ENCODE assay signal across 8 cellular contexts in genomic region chr12:66688836-66689439, GRCh38. TPM values are rescaled to one million over a fixed set of nuclear protein-coding genes. Genes with fewer than 3 reads are reported as not detected.
DNase-seq lines count a peak whose midpoint lies in the region; ATAC-seq and TF ChIP-seq lines count a peak whose summit lies in the region.

No MANE protein-coding gene starts in this region.

- H3F3A ChIP-seq in neural progenitor cell (ENCODE audit: low read depth), result no peaks in the 10 kb centered on the region

- H3K9me3 ChIP-seq in neural progenitor cell (ENCODE audit: low read depth), result no peaks in the 10 kb centered on the region

- ATAC-seq in HG02798 (IDR thresholded peaks at IDR 0.05; ENCODE audit: poor library complexity, unreplicated experiment), result peak; percentile 81

- no peaks in the 10 kb centered on the region for H3K9me3 Mint-ChIP-seq in neural progenitor cell

- no peaks in the 10 kb centered on the region for H3K27me3 ChIP-seq in neural progenitor cell

- H3K4me3 ChIP-seq in fibroblast of mammary gland (ENCODE audit: control insufficient read depth, low read depth, low read length) (no peak overlapping the region), neural progenitor cell (no peak overlapping the region)

- H3K9ac ChIP-seq in neural progenitor cell, result no peak overlapping the region

- TF ChIP-seq CTCF in VCaP (conservative IDR thresholded peaks at IDR 0.05), result peak; percentile 88
- peak; percentile 46 for TF ChIP-seq CTCF in fibroblast of mammary gland (conservative IDR thresholded peaks at IDR 0.05; ENCODE audit: control insufficient read depth, insufficient read depth, low read depth, low read length)
- TF ChIP-seq CTCF in neural progenitor cell (IDR thresholded peaks at IDR 0.05), result peak; percentile 87

- H3K27ac Mint-ChIP-seq in neural progenitor cell, result no peak overlapping the region

- H3K4me1 Mint-ChIP-seq in neural progenitor cell, result peaks cover 8% of the 10 kb centered on the region

- no peak overlapping the region for H3K27ac ChIP-seq in VCaP
- no peak overlapping the region for H3K27ac ChIP-seq in neural progenitor cell

- H3K36me3 ChIP-seq in neural progenitor cell, result no peaks in the 10 kb centered on the region

- no peaks in the 10 kb centered on the region for H3K27me3 Mint-ChIP-seq in neural progenitor cell (ENCODE audit: insufficient read depth, low read depth)

- H3K36me3 Mint-ChIP-seq in neural progenitor cell, result no peaks in the 10 kb centered on the region

- H3K4me3 Mint-ChIP-seq in neural progenitor cell, result no peak overlapping the region

- H3K79me2 ChIP-seq in neural progenitor cell (ENCODE audit: low read depth), result no peaks in the 10 kb centered on the region

- peaks cover 10% of the 10 kb centered on the region for H4K20me1 ChIP-seq in neural progenitor cell (ENCODE audit: low read depth)

- DNase-seq in activated naive CD4-positive, alpha-beta T cell treated with Interleukin-2 at 50 U/mL for 16 hours, result peak; percentile 4
- DNase-seq in activated naive CD4-positive, alpha-beta T cell (lab: John Stamatoyannopoulos, UW), result no peak
- DNase-seq in NCI-H2081 (lab: John Stamatoyannopoulos, UW), result peak; percentile 71 to 84
- peak; percentile 20 for DNase-seq in fibroblast of mammary gland (ENCODE audit: low read depth)
- peak; percentile 84 for DNase-seq in neural progenitor cell (ENCODE audit: low spot score)
- no peak for DNase-seq in cerebellum (ENCODE audit: low spot score)

- H3K4me1 ChIP-seq in neural progenitor cell, result no peaks in the 10 kb centered on the region

- H2AFZ ChIP-seq in neural progenitor cell (replicated peaks), result no peak overlapping the region

- no peak overlapping the region for H3K4me2 ChIP-seq in neural progenitor cell

RNA-seq across cellular contexts. Expression of gene GRIP1, which starts 10.1 kb away (rescaled TPM):
- total RNA-seq in neural progenitor cell (ENCODE audit: low replicate concordance) (25.0 and 38.2 TPM in 2 replicates), cerebellum (58.6 TPM)

Comparison
In these comparisons a context has a peak if more than half of its experiments do, and no peak if none do; other contexts are left out.
1. DNase-seq: peak in activated naive CD4-positive, alpha-beta T cell treated with Interleukin-2 at 50 U/mL for 16 hours (single experiment), NCI-H2081 (2 of 2), fibroblast of mammary gland (single experiment) and neural progenitor cell (single experiment); none in activated naive CD4-positive, alpha-beta T cell (0 of 4) and cerebellum (single experiment).
2. Peak in every context shown above with its lines, with median percentiles within 50 percentile points of each other: CTCF ChIP-seq.